ENCODE assay signal across 4 cellular contexts in genomic region chr13:68523838-68524424, GRCh38.
"Had no signal": no experiment of that assay in that cellular context is flagged by ENCODE, and none has a peak within 500 bp of the region (broad histone marks: within the 10 kb centered on the region; RNA-seq: fewer than 3 reads in every experiment).

No MANE protein-coding gene starts in this region.

- ATAC-seq: GM23338 had no signal

- H3K4me2 ChIP-seq: GM23338 had no signal

- H2AFZ ChIP-seq: GM23338 had no signal

- DNase-seq: H9, HCEC 1CT, IMR-90 had no signal

- H3K4me3 ChIP-seq: GM23338 had no signal
